Comparison of ENCODE assay signal across 3 cellular contexts in genomic region chr17:38626606-38627226, GRCh38. TPM values are rescaled to one million over a fixed set of nuclear protein-coding genes. Genes with fewer than 3 reads are reported as not detected.
"Had no signal": no experiment of that assay in that cellular context is flagged by ENCODE, and none has a peak within 500 bp of the region (broad histone marks: within the 10 kb centered on the region; RNA-seq: fewer than 3 reads in every experiment).

No MANE protein-coding gene starts in this region.

RNA-seq across cellular contexts. Expression of gene SRCIN1, which starts 21.0 kb away (rescaled TPM):
- total RNA-seq: IMR-90, M059J, SJSA1 had no signal
- polyA plus RNA-seq: IMR-90 had no signal
